19 cellular contexts compared by ENCODE assay signal in the genomic region with DNA sequence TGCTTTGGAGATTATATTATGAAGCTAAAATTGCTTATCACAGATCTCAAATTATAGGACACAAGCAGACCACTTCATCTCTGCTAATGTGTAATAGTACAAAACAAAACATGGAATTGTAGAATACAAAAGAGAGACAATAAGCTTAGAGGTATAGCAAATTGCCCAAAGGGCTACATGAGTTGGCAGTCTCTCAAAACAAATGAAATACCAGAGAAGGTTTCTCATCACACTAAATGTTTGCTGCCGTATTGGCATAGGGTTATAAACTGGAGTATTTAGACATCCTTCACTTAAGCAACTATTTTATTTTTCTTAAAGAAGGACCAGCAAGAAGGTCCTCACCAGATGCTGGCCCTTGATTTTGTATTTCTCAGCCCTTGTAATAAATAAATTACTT.
"Had no signal": no experiment of that assay in that cellular context is flagged by ENCODE, and none has a peak within 500 bp of the region (broad histone marks: within the 10 kb centered on the region; RNA-seq: fewer than 3 reads in every experiment).

No MANE protein-coding gene starts in this region.

- ATAC-seq: HepG2 had no signal

- DNase-seq: IMR-90, Karpas-422, KG1, MM.1S, NCI-H1092 treated with DMSO at 0.1 percent for 48 hours, NCI-H1436, NCI-H187, NCI-H2029, NCI-H2081 treated with DMSO at 0.1 percent for 48 hours, NCI-H2171, NCI-H345, NCI-H446 treated with DMSO at 0.1 percent for 48 hours, NCI-H510A treated with DMSO at 0.1 percent for 48 hours, NCI-H526, NCI-H82, RPMI8226, SHP77, SK-N-SH had no signal
